In genomic region chr19:30879225-30879624, GRCh38 we compare ENCODE assay signal across 12 cellular contexts.
DNase-seq lines count a peak whose midpoint lies in the region; ATAC-seq and TF ChIP-seq lines count a peak whose summit lies in the region.
"Had no signal": no experiment of that assay in that cellular context is flagged by ENCODE, and none has a peak within 500 bp of the region (broad histone marks: within the 10 kb centered on the region; RNA-seq: fewer than 3 reads in every experiment).

No MANE protein-coding gene starts in this region.

- H3K4me1 ChIP-seq in H9 (ENCODE audit: insufficient read depth, low read length), result no peaks in the 10 kb centered on the region
- H3K4me1 ChIP-seq: HAP-1 had no signal

- no peak overlapping the region for H3K4me2 ChIP-seq in H9 (ENCODE audit: insufficient read depth, insufficient read length, low read length)

- no peaks in the 10 kb centered on the region for H3K79me2 ChIP-seq in H9 (ENCODE audit: insufficient read depth, low read length)

- no peak for TF ChIP-seq CTCF in H9 (conservative IDR thresholded peaks at IDR 0.05)

- H3K23me2 ChIP-seq in H9 (ENCODE audit: insufficient read length, low read depth, low read length, poor library complexity, severe bottlenecking), result no peaks in the 10 kb centered on the region

- no peak overlapping the region for H2BK5ac ChIP-seq in H9 (ENCODE audit: insufficient read length, low read length)

- no peak overlapping the region for H2AK5ac ChIP-seq in H9 (ENCODE audit: insufficient read length, low read length)

- no peak overlapping the region for H3K27ac ChIP-seq in H9 (ENCODE audit: insufficient read length, low read depth, low read length)

- no peak overlapping the region for H3K18ac ChIP-seq in H9 (ENCODE audit: insufficient read length, low read depth, low read length)

- H3K9ac ChIP-seq in H9 (ENCODE audit: extremely low read depth, insufficient read length, low read length), result no peak overlapping the region

- H3K56ac ChIP-seq in H9 (ENCODE audit: insufficient read length, low read depth, low read length), result no peak overlapping the region

- peaks cover 0 to 11% of the 10 kb centered on the region in 2 donors for H3K9me3 Mint-ChIP-seq in stimulated activated naive CD8-positive, alpha-beta T cell treated with anti-CD3 and anti-CD28 coated beads, Interleukin-15, amount 100 ng/mL, for 72 hours
- no peaks in the 10 kb centered on the region for H3K9me3 Mint-ChIP-seq in H9
- H3K9me3 Mint-ChIP-seq: CD8-positive, alpha-beta T cell had no signal

- H3T11ph ChIP-seq in H9 (ENCODE audit: low read length), result no peak overlapping the region

- H3K27me3 Mint-ChIP-seq in stimulated activated naive CD8-positive, alpha-beta T cell treated with anti-CD3 and anti-CD28 coated beads, Interleukin-15, amount 100 ng/mL, for 72 hours, result peaks cover 2% of the 10 kb centered on the region
- peaks cover 3% of the 10 kb centered on the region; the same call in 1 of the 2 replicates for H3K27me3 Mint-ChIP-seq in H9 (ENCODE audit: low read depth)

- H4K5ac ChIP-seq in H9 (ENCODE audit: insufficient read length, low read depth, low read length), result no peak overlapping the region

- no peak overlapping the region for H2BK120ac ChIP-seq in H9 (ENCODE audit: low read depth, low read length, poor library complexity, severe bottlenecking)

- H3K27ac Mint-ChIP-seq in stimulated activated naive CD8-positive, alpha-beta T cell treated with anti-CD3 and anti-CD28 coated beads, Interleukin-15, amount 100 ng/mL, for 72 hours, result peak overlapping the region; percentile 19 to 34
- no peak overlapping the region for H3K27ac Mint-ChIP-seq in H9
- H3K27ac Mint-ChIP-seq: CD8-positive, alpha-beta T cell had no signal

- H3K4ac ChIP-seq in H9 (ENCODE audit: low read depth, low read length), result no peak overlapping the region

- H3K27me3 ChIP-seq in H9 (ENCODE audit: insufficient read depth, low read length), result no peaks in the 10 kb centered on the region

- H3K4me3 Mint-ChIP-seq in stimulated activated naive CD8-positive, alpha-beta T cell treated with anti-CD3 and anti-CD28 coated beads, Interleukin-15, amount 100 ng/mL, for 72 hours, result no peak overlapping the region
- H3K4me3 Mint-ChIP-seq in H9, result no peak overlapping the region
- H3K4me3 Mint-ChIP-seq: CD8-positive, alpha-beta T cell had no signal

- H2BK20ac ChIP-seq in H9 (ENCODE audit: low read depth, low read length, poor library complexity, severe bottlenecking), result no peak overlapping the region

- no peaks in the 10 kb centered on the region for H3K9me3 ChIP-seq in H9 (ENCODE audit: control insufficient read depth, low read depth, low read length)
- H3K9me3 ChIP-seq: HAP-1 had no signal

- peaks cover 5% of the 10 kb centered on the region for H3K4me1 Mint-ChIP-seq in stimulated activated naive CD8-positive, alpha-beta T cell treated with anti-CD3 and anti-CD28 coated beads, Interleukin-15, amount 100 ng/mL, for 72 hours
- H3K4me1 Mint-ChIP-seq in H9, result no peaks in the 10 kb centered on the region

- no peak for ATAC-seq in stimulated activated naive CD8-positive, alpha-beta T cell treated with anti-CD3 and anti-CD28 coated beads, Interleukin-15, amount 100 ng/mL, for 72 hours
- no peak for ATAC-seq in stimulated activated naive CD8-positive, alpha-beta T cell treated with anti-CD3 and anti-CD28 coated beads, Interleukin-15, Interleukin-2, amounts not matched to agents 100 U/mL and 50 U/mL, for 24 hours
- ATAC-seq in GM21423 (IDR thresholded peaks at IDR 0.05; ENCODE audit: unreplicated experiment), result no peak
- ATAC-seq: CD8-positive, alpha-beta T cell; GM12878 had no signal

- no CpG with 5 or more reads among the region's 3 CpGs for WGBS in H9 (ENCODE audit: extremely low coverage, insufficient read length, low lambda C conversion rate)

- DNase-seq in stimulated activated naive CD8-positive, alpha-beta T cell treated with anti-CD3 and anti-CD28 coated beads, Interleukin-15, amount 100 ng/mL, for 72 hours, result no peak
- DNase-seq in stimulated activated naive CD8-positive, alpha-beta T cell treated with anti-CD3 and anti-CD28 coated beads, Interleukin-15, Interleukin-2, amounts not matched to agents 100 U/mL and 50 U/mL, for 24 hours, result no peak
- DNase-seq in H9 (peak; percentile 6), mesenteric fat pad (ENCODE audit: low spot score) (peak; percentile 28), RPMI8226 (no peak)
- DNase-seq: ACHN; Calu3; CD8-positive, alpha-beta T cell; DMS79 treated with DMSO at 0.1 percent for 48 hours had no signal

- H3K14ac ChIP-seq in H9 (ENCODE audit: insufficient read depth, low read length), result no peak overlapping the region

- H2BK12ac ChIP-seq in H9 (ENCODE audit: insufficient read length, low read depth, low read length), result no peak overlapping the region

- no peak overlapping the region for H4K91ac ChIP-seq in H9 (ENCODE audit: insufficient read length, low read depth, low read length)

- H3K79me1 ChIP-seq in H9 (ENCODE audit: insufficient read depth, low read depth, low read length, poor library complexity, severe bottlenecking), result no peaks in the 10 kb centered on the region

- H4K8ac ChIP-seq in H9 (replicated peaks; ENCODE audit: insufficient read length, low read depth, low read length), result no peak overlapping the region

- H3K23ac ChIP-seq in H9 (ENCODE audit: insufficient read length, low read depth, low read length), result no peak overlapping the region

- no peak overlapping the region for H2BK15ac ChIP-seq in H9 (ENCODE audit: low read depth, low read length)

- no peaks in the 10 kb centered on the region; a peak in 1 of 7 replicates for H3K36me3 Mint-ChIP-seq in H9 (ENCODE audit: insufficient read depth in 1 of 3, low read depth in 3 of 3)
- H3K36me3 Mint-ChIP-seq: CD8-positive, alpha-beta T cell had no signal

- no peak overlapping the region for H2AFZ ChIP-seq in H9 (ENCODE audit: low read length)

- no peaks in the 10 kb centered on the region for H4K20me1 ChIP-seq in H9 (ENCODE audit: control insufficient read depth, insufficient read depth, insufficient read length)

Comparison
In these comparisons a context has a peak if more than half of its experiments do, and no peak if none do; other contexts are left out.
1. DNase-seq: peak in H9 (single experiment) and mesenteric fat pad (single experiment); none in stimulated activated naive CD8-positive, alpha-beta T cell treated with anti-CD3 and anti-CD28 coated beads, Interleukin-15, amount 100 ng/mL, for 72 hours (0 of 2), stimulated activated naive CD8-positive, alpha-beta T cell treated with anti-CD3 and anti-CD28 coated beads, Interleukin-15, Interleukin-2, amounts not matched to agents 100 U/mL and 50 U/mL, for 24 hours (single experiment) and RPMI8226 (single experiment).
2. H3K27ac Mint-ChIP-seq: peak in stimulated activated naive CD8-positive, alpha-beta T cell treated with anti-CD3 and anti-CD28 coated beads, Interleukin-15, amount 100 ng/mL, for 72 hours (2 of 2); none in H9 (0 of 3).